ENCODE assay signal across 8 cellular contexts in the genomic region with DNA sequence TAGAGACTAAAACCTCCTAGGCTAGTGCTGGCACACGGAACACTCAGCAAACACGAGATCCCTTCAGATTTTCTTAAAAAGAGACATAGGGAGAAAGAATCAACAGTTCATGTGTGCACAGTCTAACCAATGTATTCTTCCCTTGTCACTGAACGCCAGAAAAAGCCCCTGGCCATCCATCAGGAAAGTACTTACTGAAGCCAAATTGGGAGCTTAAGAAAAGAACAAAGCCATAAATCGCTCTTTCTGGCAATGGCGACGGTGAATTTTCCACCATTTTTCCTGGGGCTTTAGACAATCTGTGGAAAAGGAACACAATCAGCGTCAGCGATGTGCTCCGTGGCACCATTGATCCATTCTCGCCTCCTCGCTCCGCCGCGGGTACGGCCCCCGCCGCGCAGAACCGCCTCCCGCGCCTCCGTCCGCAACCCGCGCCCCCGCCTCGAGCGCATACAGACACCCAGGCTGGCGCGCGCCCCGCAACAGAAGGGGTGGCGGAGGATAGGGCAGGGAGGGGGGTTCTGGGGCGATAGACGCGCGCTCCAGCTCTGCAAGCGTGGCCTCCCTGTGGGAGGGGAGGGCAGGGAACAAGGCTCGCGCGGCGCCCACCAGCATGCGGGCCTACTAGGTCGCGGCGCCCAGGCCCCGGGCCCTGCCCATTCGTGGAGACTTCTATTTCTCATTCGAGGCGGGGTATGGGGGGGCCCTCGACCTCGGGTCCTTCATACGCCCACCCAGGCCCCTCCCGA. TPM values are rescaled to one million over a fixed set of nuclear protein-coding genes. Genes with fewer than 3 reads are reported as not detected.
DNase-seq lines count a peak whose midpoint lies in the region; ATAC-seq and TF ChIP-seq lines count a peak whose summit lies in the region.

No MANE protein-coding gene starts in this region.

- H3K36me3 ChIP-seq in brain microvascular endothelial cell (replicated peaks) (no peaks in the 10 kb centered on the region), iPS-15b (ENCODE audit: control insufficient read depth, insufficient read depth, low read length) (no peaks in the 10 kb centered on the region), sigmoid colon (peaks cover 0 to 14% (median 0%) of the 10 kb centered on the region in 4 donors)

- H3K4me3 ChIP-seq in brain microvascular endothelial cell (ENCODE audit: low read depth, low read length) (peak overlapping the region; percentile 68), iPS-15b (ENCODE audit: low read depth, low read length) (peak overlapping the region; percentile 81), sigmoid colon (peak overlapping the region; percentile 57 to 93 (median 90))

- no peak for TF ChIP-seq CTCF in brain microvascular endothelial cell (IDR thresholded peaks at IDR 0.05; ENCODE audit: low read depth, low read length, missing control alignments)
- TF ChIP-seq CTCF in sigmoid colon (IDR thresholded peaks at IDR 0.05), result no peak

- WGBS in sigmoid colon, 2 donors, result 1% methylated on average over 54 of the region's 54 CpGs

- DNase-seq in ELF-1 (ENCODE audit: low read depth, low spot score), result peak; percentile 56
- DNase-seq in SK-MEL-5 (ENCODE audit: low read depth, low spot score), result peak; percentile 46
- peak; percentile 83 for DNase-seq in brain microvascular endothelial cell
- peak; percentile 88 for DNase-seq in sigmoid colon
- no peak for DNase-seq in RKO (ENCODE audit: low spot score)

- H3K4me3 Mint-ChIP-seq in IgD-negative memory B cell, result peak overlapping the region; percentile 85 to 93 (median 91)

- ATAC-seq in GM21723 (IDR thresholded peaks at IDR 0.05; ENCODE audit: unreplicated experiment), result peak; percentile 45

- H3K9me3 ChIP-seq in iPS-15b (ENCODE audit: control insufficient read depth, insufficient read depth, low read length) (no peaks in the 10 kb centered on the region), sigmoid colon (no peaks in the 10 kb centered on the region)

- peaks cover 11 to 37% (median 26%) of the 10 kb centered on the region in 3 donors for H3K4me1 Mint-ChIP-seq in IgD-negative memory B cell

- peak overlapping the region; percentile 89 to 98 (median 97) for H3K27ac Mint-ChIP-seq in IgD-negative memory B cell

- H3K9me3 Mint-ChIP-seq in IgD-negative memory B cell, result peaks cover 0 to 4% (median 0%) of the 10 kb centered on the region in 3 donors

- peak in 2 of 4 donors; percentile 66 to 71 for TF ChIP-seq EP300 in sigmoid colon (IDR thresholded peaks at IDR 0.05)

- peaks cover 9% of the 10 kb centered on the region for H3K36me3 Mint-ChIP-seq in IgD-negative memory B cell

- intact Hi-C loops in sigmoid colon (cut with DNase I), result loop anchor here (5.0 kb wide), 6 partner anchors 40 to 490 kb away; partner anchors contain the start of genes DYRK1A, HLCS and VPS26C

- H3K27me3 Mint-ChIP-seq in IgD-negative memory B cell, result no peaks in the 10 kb centered on the region

- TF ChIP-seq POLR2A in sigmoid colon (IDR thresholded peaks at IDR 0.05), result peak in 1 of 2 donors; percentile 38

- in situ Hi-C loops in SK-MEL-5 (cut with HindIII; ENCODE audit: low pct_unique_long_range_greater_than_20kb, low sequenced_read_pairs) (no loop called here), brain microvascular endothelial cell (cut with HindIII; ENCODE audit: low pct_ligation_motif_present, low sequenced_read_pairs) (no loop called here)

- peak overlapping the region; percentile 95 for H3K27ac ChIP-seq in brain microvascular endothelial cell
- H3K27ac ChIP-seq in sigmoid colon, result peak overlapping the region; percentile 94 to 99 (median 98)

- H3K27me3 ChIP-seq in brain microvascular endothelial cell (replicated peaks) (no peaks in the 10 kb centered on the region), iPS-15b (ENCODE audit: control insufficient read depth, insufficient read depth, low read length) (peaks cover 28% of the 10 kb centered on the region), sigmoid colon (no peaks in the 10 kb centered on the region)

- peak overlapping the region; percentile 92 for H3K9ac ChIP-seq in iPS-15b (ENCODE audit: low read depth, low read length)

- H3K4me1 ChIP-seq in iPS-15b (ENCODE audit: control insufficient read depth, insufficient read depth, low read length) (peaks cover 6% of the 10 kb centered on the region), sigmoid colon (peaks cover 0 to 36% (median 26%) of the 10 kb centered on the region in 4 donors)

RNA-seq across cellular contexts. Expression of gene PIGP, which starts 0.5 kb away (rescaled TPM):
- polyA plus RNA-seq in IgD-negative memory B cell (29.8 TPM), sigmoid colon (10 to 100 TPM; 17.4 to 21.4 (median 19.4) TPM)
- 51.9 and 57.0 TPM in 2 replicates for total RNA-seq in SK-MEL-5 (2014; rRNA removed; shearing (Covaris generic))
- polyA plus RNA-seq in SK-MEL-5 (2015; cell fraction: cytosol; rRNA removed), result 33.2 and 46.2 TPM in 2 replicates
- 47.5 and 56.4 TPM in 2 replicates for polyA plus RNA-seq in SK-MEL-5 (2015; cell fraction: nucleus; rRNA removed)
- total RNA-seq in sigmoid colon, result 10 to 100 TPM; 10.2 to 36.7 (median 17.8) TPM

RNA-seq across cellular contexts. Expression of gene TTC3, which starts 0.6 kb away (rescaled TPM):
- polyA plus RNA-seq in IgD-negative memory B cell, result 82.7 TPM
- 93.4 and 99.9 TPM in 2 replicates for total RNA-seq in SK-MEL-5 (2014; rRNA removed; shearing (Covaris generic))
- 49.7 and 78.2 TPM in 2 replicates for polyA plus RNA-seq in SK-MEL-5 (2015; cell fraction: cytosol; rRNA removed)
- 140 and 145 TPM in 2 replicates for polyA plus RNA-seq in SK-MEL-5 (2015; cell fraction: nucleus; rRNA removed)
- total RNA-seq in sigmoid colon, result 100 to 1,000 TPM; 108 to 151 (median 114) TPM
- polyA plus RNA-seq in sigmoid colon, result 10 to 100 TPM; 22.2 to 37.7 (median 26.4) TPM
